15 cellular contexts compared by ENCODE assay signal in genomic region chr11:35946766-35947165, GRCh38.
"Had no signal": no experiment of that assay in that cellular context is flagged by ENCODE, and none has a peak within 500 bp of the region (broad histone marks: within the 10 kb centered on the region; RNA-seq: fewer than 3 reads in every experiment).

No MANE protein-coding gene starts in this region.

- ATAC-seq: effector memory CD8-positive, alpha-beta T cell; left cardiac atrium; lower lobe of right lung had no signal

- H3K4me3 ChIP-seq: lower lobe of right lung, tibial nerve had no signal

- DNase-seq: activated CD4-positive, alpha-beta T cell treated with anti-CD3 and anti-CD28 coated beads, Interleukin-2, amount 50 U/mL, for 1 hour; activated CD8-positive, alpha-beta memory T cell treated with anti-CD3 and anti-CD28 coated beads for 24 hours; activated naive CD8-positive, alpha-beta T cell treated with anti-CD3 and anti-CD28 coated beads, Interleukin-2, amount 10 ng/mL, durations not matched to agents 7 days and 5 days; effector memory CD8-positive, alpha-beta T cell; left cardiac atrium; lower lobe of right lung; posterior cingulate gyrus; stimulated activated CD4-positive, alpha-beta T cell treated with anti-CD3 and anti-CD28 coated beads, Interleukin-4, amount 100 ng/mL, for 1 hour; stimulated activated naive CD4-positive, alpha-beta T cell; T-helper 9 cell had no signal

- H3K27ac ChIP-seq: epithelial cell of prostate, lower lobe of right lung had no signal

- H3K27ac Mint-ChIP-seq: activated naive CD8-positive, alpha-beta T cell treated with anti-CD3 and anti-CD28 coated beads, Interleukin-2, amount 10 ng/mL, durations not matched to agents 7 days and 5 days; activated T-helper 1 cell treated with anti-CD3 and anti-CD28 coated beads, Interleukin-12 subunit alpha, Interleukin-12 subunit beta, Interleukin-2, Interleukin-4 antibody, amounts not matched to agents 30 ng/mL and 10 ng/mL and 1 ng/mL, durations not matched to agents 14 hours and 24 hours and 36 hours; dendritic cell treated with granulocyte-macrophage colony-stimulating factor and Interleukin-4, amounts not matched to agents 40 ng/mL and 50 ng/mL, for 4 days; effector memory CD8-positive, alpha-beta T cell; mesothelial cell of epicardium had no signal

- H3K27me3 ChIP-seq: tibial nerve had no signal

- H3K9me3 ChIP-seq: lower lobe of right lung, tibial nerve had no signal

- H3K36me3 Mint-ChIP-seq: activated naive CD8-positive, alpha-beta T cell treated with anti-CD3 and anti-CD28 coated beads, Interleukin-2, amount 10 ng/mL, durations not matched to agents 7 days and 5 days; mesothelial cell of epicardium had no signal

- H3K9me3 Mint-ChIP-seq: activated naive CD8-positive, alpha-beta T cell treated with anti-CD3 and anti-CD28 coated beads, Interleukin-2, amount 10 ng/mL, durations not matched to agents 7 days and 5 days; activated T-helper 1 cell treated with anti-CD3 and anti-CD28 coated beads, Interleukin-12 subunit alpha, Interleukin-12 subunit beta, Interleukin-2, Interleukin-4 antibody, amounts not matched to agents 30 ng/mL and 10 ng/mL and 1 ng/mL, durations not matched to agents 14 hours and 24 hours and 36 hours; dendritic cell treated with granulocyte-macrophage colony-stimulating factor and Interleukin-4, amounts not matched to agents 40 ng/mL and 50 ng/mL, for 4 days; effector memory CD8-positive, alpha-beta T cell; mesothelial cell of epicardium had no signal

- H3K4me3 Mint-ChIP-seq: activated naive CD8-positive, alpha-beta T cell treated with anti-CD3 and anti-CD28 coated beads, Interleukin-2, amount 10 ng/mL, durations not matched to agents 7 days and 5 days; activated T-helper 1 cell treated with anti-CD3 and anti-CD28 coated beads, Interleukin-12 subunit alpha, Interleukin-12 subunit beta, Interleukin-2, Interleukin-4 antibody, amounts not matched to agents 30 ng/mL and 10 ng/mL and 1 ng/mL, durations not matched to agents 14 hours and 24 hours and 36 hours; dendritic cell treated with granulocyte-macrophage colony-stimulating factor and Interleukin-4, amounts not matched to agents 40 ng/mL and 50 ng/mL, for 4 days; effector memory CD8-positive, alpha-beta T cell had no signal

- H3K36me3 ChIP-seq: lower lobe of right lung, tibial nerve had no signal
